13 cellular contexts compared by ENCODE assay signal in the genomic region with DNA sequence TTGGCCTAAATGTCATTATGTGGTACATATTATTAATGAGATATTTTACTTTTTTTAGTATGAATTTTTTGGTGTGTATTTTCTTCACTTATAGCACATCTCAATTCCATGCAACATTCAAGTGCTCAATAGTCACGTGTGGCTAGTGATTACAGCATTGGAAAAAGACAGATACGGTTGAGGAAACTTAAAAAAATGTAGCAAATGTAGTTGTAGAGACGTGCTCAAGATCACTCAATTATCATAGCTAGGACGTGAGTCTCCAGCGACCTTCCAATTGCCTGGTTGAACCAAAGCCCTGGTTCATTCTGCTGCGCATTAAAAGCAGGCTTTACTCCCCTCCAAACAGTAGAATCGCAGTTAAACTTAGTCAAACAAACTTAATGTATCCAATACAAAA. TPM values are rescaled to one million over a fixed set of nuclear protein-coding genes. Genes with fewer than 3 reads are reported as not detected.
A peak's percentile ranks its signal among the peaks of the same experiment; 100 is the strongest.
DNase-seq lines count a peak whose midpoint lies in the region; ATAC-seq, FAIRE-seq and TF ChIP-seq lines count a peak whose summit lies in the region.
"Had no signal": no experiment of that assay in that cellular context is flagged by ENCODE, and none has a peak within 500 bp of the region (broad histone marks: within the 10 kb centered on the region; RNA-seq: fewer than 3 reads in every experiment).

No MANE protein-coding gene starts in this region.

- peaks cover 41 to 44% (median 43%) of the 10 kb centered on the region in 3 donors for H3K4me1 Mint-ChIP-seq in T-cell
- peaks cover 33 to 51% (median 43%) of the 10 kb centered on the region in 7 donors for H3K4me1 Mint-ChIP-seq in naive thymus-derived CD4-positive, alpha-beta T cell

- CTCF ChIA-PET in T-cell (lab: Charles Lee), result interaction anchor here in 1 of 2 donors (0.6 kb wide), 1 partner anchor 791 kb away, joined by 6 read pairs; no protein-coding TSS in a partner anchor
- CTCF ChIA-PET in naive thymus-derived CD4-positive, alpha-beta T cell (lab: Charles Lee), result interaction anchor here (0.6 kb wide), 2 partner anchors 26 to 104 kb away, joined by 3 read pairs; no protein-coding TSS in a partner anchor

- no peak overlapping the region for H3K27ac ChIP-seq in BLaER1
- no peak overlapping the region for H3K27ac ChIP-seq in naive thymus-derived CD4-positive, alpha-beta T cell (ENCODE audit: low read depth, low read length)

- intact Hi-C loops in naive thymus-derived CD4-positive, alpha-beta T cell (cut with micrococcal nuclease), result no loop called here

- no peaks in the 10 kb centered on the region for H4K20me1 ChIP-seq in BLaER1

- DNase-seq in GM12891 (ENCODE audit: insufficient read length, low spot score) (no peak), T-cell (no peak), GM12892 (ENCODE audit: insufficient read length) (no peak), foreskin melanocyte (no peak), DMS153 treated with DMSO at 0.1 percent for 48 hours (lab: John Stamatoyannopoulos, UW; ENCODE audit: unreplicated experiment) (no peak), C1 segment of cervical spinal cord (lab: John Stamatoyannopoulos, UW) (no peak)
- DNase-seq in naive thymus-derived CD4-positive, alpha-beta T cell, result no peak
- DNase-seq: hypothalamus, NCI-H1105, NCI-H748 treated with DMSO at 0.1 percent for 48 hours, SW 1271 had no signal

- FAIRE-seq in GM12891 (lab: Jason Lieb, UNC) (peak; percentile 50), GM12892 (lab: Jason Lieb, UNC) (no peak)
- FAIRE-seq: endometrium had no signal

- H3K9ac ChIP-seq in BLaER1, result no peak overlapping the region

- no peaks in the 10 kb centered on the region for H3K9me3 ChIP-seq in BLaER1
- no peaks in the 10 kb centered on the region for H3K9me3 ChIP-seq in naive thymus-derived CD4-positive, alpha-beta T cell (ENCODE audit: control insufficient read depth in 2 of 3, low read length in 3 of 3)

- TF ChIP-seq POLR2A in GM12891 (IDR thresholded peaks at IDR 0.05; ENCODE audit: low read depth, low read length) (no peak), GM12892 (IDR thresholded peaks at IDR 0.05; ENCODE audit: low read depth, low read length) (no peak)

- H3K27ac Mint-ChIP-seq in T-cell, result peak overlapping the region in 1 of 2 donors; percentile 24
- H3K27ac Mint-ChIP-seq in naive thymus-derived CD4-positive, alpha-beta T cell, result peak overlapping the region in 8 of 9 donors; percentile 65 to 99 (median 98)

- H3K36me3 Mint-ChIP-seq in T-cell, result peaks cover 11% of the 10 kb centered on the region
- H3K36me3 Mint-ChIP-seq in naive thymus-derived CD4-positive, alpha-beta T cell, result peaks cover 0 to 14% (median 8%) of the 10 kb centered on the region in 5 donors

- H3K4me1 ChIP-seq in BLaER1, result peaks cover 32% of the 10 kb centered on the region
- H3K4me1 ChIP-seq in naive thymus-derived CD4-positive, alpha-beta T cell (ENCODE audit: control insufficient read depth in 2 of 2, insufficient read depth in 2 of 2, low read length in 2 of 2), result peaks cover 17 to 26% of the 10 kb centered on the region in 2 donors

- peak overlapping the region; percentile 87 for H3K4me2 ChIP-seq in BLaER1

- ATAC-seq in T-cell (replicated peaks in 1 of 4), result no peak
- ATAC-seq in naive thymus-derived CD4-positive, alpha-beta T cell, result no peak

- no peaks in the 10 kb centered on the region for H3K9me3 Mint-ChIP-seq in T-cell
- H3K9me3 Mint-ChIP-seq in naive thymus-derived CD4-positive, alpha-beta T cell, result peaks cover 0 to 1% (median 0%) of the 10 kb centered on the region in 11 donors

- POLR2A ChIA-PET in T-cell (lab: Charles Lee), result interaction anchor here in 1 of 2 donors (0.6 kb wide), 1 partner anchor 91 kb away, joined by 8 read pairs; no protein-coding TSS in a partner anchor
- POLR2A ChIA-PET in naive thymus-derived CD4-positive, alpha-beta T cell (lab: Charles Lee), result interaction anchor here (0.6 to 5.9 kb wide), 7 partner anchors 15 to 135 kb away, joined by 3 to 44 read pairs (median 7); partner anchors contain the start of genes CCT6B, RFFL and ZNF830

- no peak overlapping the region for H3K4me3 ChIP-seq in BLaER1
- no peak overlapping the region for H3K4me3 ChIP-seq in naive thymus-derived CD4-positive, alpha-beta T cell (ENCODE audit: low read length)

- H3K27me3 Mint-ChIP-seq in T-cell, result no peaks in the 10 kb centered on the region
- H3K27me3 Mint-ChIP-seq in naive thymus-derived CD4-positive, alpha-beta T cell, result no peaks in the 10 kb centered on the region

- H3K36me3 ChIP-seq in BLaER1, result peaks cover 14% of the 10 kb centered on the region
- peaks cover 0 to 9% (median 0%) of the 10 kb centered on the region in 3 experiments for H3K36me3 ChIP-seq in naive thymus-derived CD4-positive, alpha-beta T cell (ENCODE audit: control insufficient read depth in 2 of 3, insufficient read depth in 3 of 3, low read length in 3 of 3)

- H3K27me3 ChIP-seq in BLaER1, result no peaks in the 10 kb centered on the region
- no peaks in the 10 kb centered on the region for H3K27me3 ChIP-seq in naive thymus-derived CD4-positive, alpha-beta T cell (ENCODE audit: control insufficient read depth in 2 of 2, insufficient read depth in 2 of 2, low read length in 2 of 2)

- H3K4me3 Mint-ChIP-seq in T-cell, result peak overlapping the region in 2 of 3 donors; percentile 44 to 92
- H3K4me3 Mint-ChIP-seq in naive thymus-derived CD4-positive, alpha-beta T cell, result peak overlapping the region in 8 of 10 donors; percentile 27 to 97 (median 44)

TF ChIP-seq in GM12891, 5 proteins besides CTCF, POLR2A, EP300 and RAD21:
- TF ChIP-seq POU2F2 (IDR thresholded peaks at IDR 0.05; ENCODE audit: low read depth, low read length), result no peak
- no peak for TF ChIP-seq TAF1 (IDR thresholded peaks at IDR 0.05; ENCODE audit: low read depth, low read length)
- TF ChIP-seq SPI1 (IDR thresholded peaks at IDR 0.05; ENCODE audit: low read depth, low read length), result no peak
- TF ChIP-seq POLR2AphosphoS5 (IDR thresholded peaks at IDR 0.05; ENCODE audit: low read depth, low read length), result no peak
- TF ChIP-seq PAX5 (IDR thresholded peaks at IDR 0.05; ENCODE audit: insufficient read depth, low read length, severe bottlenecking), result no peak

RNA-seq across cellular contexts. Expression of gene LIG3, which starts 1.2 kb away (rescaled TPM):
- polyA plus RNA-seq in GM12891 (2012; ENCODE audit: low read depth, missing spikeins), result 9.5 TPM
- total RNA-seq in T-cell, result 10 to 100 TPM; 42.7 to 52.7 (median 49.8) TPM
- total RNA-seq in naive thymus-derived CD4-positive, alpha-beta T cell, result 10 to 100 TPM; 50.2 to 60.3 (median 52.0) TPM
- 10 to 100 TPM; 14.4 to 15.0 TPM for polyA plus RNA-seq in naive thymus-derived CD4-positive, alpha-beta T cell
- polyA plus RNA-seq in GM12892 (2012; ENCODE audit: missing spikeins), result 12.4 TPM

RNA-seq across cellular contexts. Expression of gene ZNF830, which starts 17.8 kb away (rescaled TPM):
- 7.4 TPM for polyA plus RNA-seq in GM12891 (2012; ENCODE audit: low read depth, missing spikeins)
- 10 to 100 TPM; 35.4 to 42.3 (median 38.0) TPM for total RNA-seq in T-cell
- total RNA-seq in naive thymus-derived CD4-positive, alpha-beta T cell, result 10 to 100 TPM; 26.9 to 47.3 (median 44.9) TPM
- polyA plus RNA-seq in naive thymus-derived CD4-positive, alpha-beta T cell, result 10 to 100 TPM; 20.6 to 30.1 TPM
- 10.1 TPM for polyA plus RNA-seq in GM12892 (2012; ENCODE audit: missing spikeins)

RNA-seq across cellular contexts. Expression of gene CCT6B, which starts 17.9 kb away (rescaled TPM):
- 3.5 TPM for polyA plus RNA-seq in GM12891 (2012; ENCODE audit: low read depth, missing spikeins)
- total RNA-seq in T-cell, result 1 to 10 TPM; 1.3 to 3.2 (median 2.4) TPM
- 1 to 10 TPM; 1.6 to 3.8 (median 2.4) TPM for total RNA-seq in naive thymus-derived CD4-positive, alpha-beta T cell
- 1 to 10 TPM; 1.3 TPM for polyA plus RNA-seq in naive thymus-derived CD4-positive, alpha-beta T cell
- 2.5 TPM for polyA plus RNA-seq in GM12892 (2012; ENCODE audit: missing spikeins)
